ENCODE assay signal across 24 cellular contexts in genomic region chr7:11133436-11133959, GRCh38.
DNase-seq lines count a peak whose midpoint lies in the region; ATAC-seq and TF ChIP-seq lines count a peak whose summit lies in the region.
"Had no signal": no experiment of that assay in that cellular context is flagged by ENCODE, and none has a peak within 500 bp of the region (broad histone marks: within the 10 kb centered on the region; RNA-seq: fewer than 3 reads in every experiment).

No MANE protein-coding gene starts in this region.

- no peak for TF ChIP-seq CTCF in fibroblast of villous mesenchyme (IDR thresholded peaks at IDR 0.05; ENCODE audit: insufficient read depth, low read depth, low read length)

- ATAC-seq in sciatic nerve (no peak), GM18511 (IDR thresholded peaks at IDR 0.05; ENCODE audit: unreplicated experiment) (no peak)
- ATAC-seq: A549, GM23338 had no signal

- H3K4me3 ChIP-seq in BLaER1: no peak overlapping the region
- no peak overlapping the region for H3K4me3 ChIP-seq in fibroblast of villous mesenchyme (ENCODE audit: low read depth, low read length)
- H3K4me3 ChIP-seq in Karpas-422 (ENCODE audit: low read length): no peak overlapping the region
- H3K4me3 ChIP-seq: A549, GM23338, HAP-1, MG63, PC-9 had no signal

- peak overlapping the region; percentile 46 for H3K4me2 ChIP-seq in BLaER1
- no peak overlapping the region for H3K4me2 ChIP-seq in Karpas-422 (ENCODE audit: low read depth, low read length, poor library complexity, severe bottlenecking)
- H3K4me2 ChIP-seq: A549, GM23338, PC-9 had no signal

- H3K9ac ChIP-seq in BLaER1: no peak overlapping the region
- no peak overlapping the region for H3K9ac ChIP-seq in Karpas-422 (ENCODE audit: low read length)

- no peak overlapping the region for H2AFZ ChIP-seq in Karpas-422 (ENCODE audit: low read length)
- H2AFZ ChIP-seq: GM23338, PC-9 had no signal

- H3K4me1 ChIP-seq in BLaER1 (peaks cover 33% of the 10 kb centered on the region), Karpas-422 (ENCODE audit: low read length) (no peaks in the 10 kb centered on the region; the same call in 1 of the 2 replicates)
- H3K4me1 ChIP-seq: A549, BE2C, Caco-2, HAP-1 had no signal

- no peaks in the 10 kb centered on the region for H3K9me2 ChIP-seq in Karpas-422 (replicated peaks; ENCODE audit: insufficient read depth, low read length)

- peaks cover 20% of the 10 kb centered on the region for H3K79me2 ChIP-seq in Karpas-422 (ENCODE audit: low read length)

- DNase-seq in GF-D8 (lab: John Stamatoyannopoulos, UW) (peak; percentile 23), OCI-M1 (lab: John Stamatoyannopoulos, UW) (peak; percentile 38), fibroblast of villous mesenchyme (ENCODE audit: low read depth) (peak; percentile 10), sciatic nerve (ENCODE audit: low spot score) (no peak), NCI-H1436 (lab: John Stamatoyannopoulos, UW) (no peak), Karpas-422 (no peak)
- DNase-seq: BE2C; Caco-2; CD4-positive, alpha-beta memory T cell; DND-41; MG63; NCI-H1105; NCI-H1694; NCI-H2081 treated with DMSO at 0.1 percent for 48 hours; NCI-H2171 treated with DMSO at 0.1 percent for 48 hours; NCI-H524 treated with DMSO at 0.1 percent for 48 hours; PC-9; RPMI8226; SHP77 had no signal

- H4K20me1 ChIP-seq in BLaER1: no peaks in the 10 kb centered on the region
- H4K20me1 ChIP-seq in Karpas-422 (ENCODE audit: insufficient read depth, low read depth, low read length): no peaks in the 10 kb centered on the region

- peaks cover 34% of the 10 kb centered on the region; the same call in 1 of the 2 replicates for H3K36me3 ChIP-seq in BLaER1
- H3K36me3 ChIP-seq in Karpas-422 (ENCODE audit: insufficient read depth, low read length): peaks cover 35% of the 10 kb centered on the region
- H3K36me3 ChIP-seq: BE2C, HAP-1 had no signal

- H3K9me3 ChIP-seq in BLaER1: no peaks in the 10 kb centered on the region
- H3K9me3 ChIP-seq in Karpas-422 (ENCODE audit: low read length): no peaks in the 10 kb centered on the region
- H3K9me3 ChIP-seq: A549, BE2C, Caco-2, HAP-1, MG63 had no signal

- H3K27ac ChIP-seq in BLaER1 (no peak overlapping the region), Karpas-422 (ENCODE audit: low read length) (no peak overlapping the region)
- H3K27ac ChIP-seq: A549, PC-9 had no signal

- intact Hi-C loops in sciatic nerve (cut with DNase I): no loop called here

- H3K27me3 ChIP-seq in BLaER1: no peaks in the 10 kb centered on the region
- H3K27me3 ChIP-seq in Karpas-422 (ENCODE audit: low read length): no peaks in the 10 kb centered on the region
- H3K27me3 ChIP-seq: BE2C, MG63 had no signal

Comparison
In these comparisons a context has a peak if more than half of its experiments do, and no peak if none do; other contexts are left out.
1. DNase-seq: peak in GF-D8 (single experiment), OCI-M1 (single experiment) and fibroblast of villous mesenchyme (single experiment); none in sciatic nerve (single experiment), NCI-H1436 (single experiment) and Karpas-422 (single experiment).